Comparison of ENCODE assay signal across 13 cellular contexts in the genomic region with DNA sequence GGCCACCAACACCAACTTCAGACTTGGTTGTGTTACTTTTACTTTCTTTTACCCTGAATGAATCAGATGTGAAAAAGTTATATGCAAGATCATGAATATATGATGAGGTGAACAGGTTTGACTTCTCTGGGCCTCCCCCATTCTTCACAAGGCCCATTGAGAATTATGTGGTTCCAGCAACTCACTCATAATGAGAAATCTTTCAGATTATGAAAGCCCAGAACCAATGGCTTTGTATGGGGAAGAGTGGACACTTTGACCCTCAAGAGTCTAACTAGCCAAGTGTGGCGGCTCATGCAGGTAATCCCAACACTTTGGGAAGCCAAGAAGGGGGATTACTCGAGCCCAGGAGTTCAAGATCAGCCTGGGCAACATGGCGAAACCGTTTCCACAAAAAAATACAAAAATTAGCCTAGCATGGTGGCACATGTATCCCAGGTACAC. TPM values are rescaled to one million over a fixed set of nuclear protein-coding genes. Genes with fewer than 3 reads are reported as not detected.
DNase-seq lines count a peak whose midpoint lies in the region; ATAC-seq and TF ChIP-seq lines count a peak whose summit lies in the region.
"Had no signal": no experiment of that assay in that cellular context is flagged by ENCODE, and none has a peak within 500 bp of the region (broad histone marks: within the 10 kb centered on the region; RNA-seq: fewer than 3 reads in every experiment).

No MANE protein-coding gene starts in this region.

- H3K4me1 ChIP-seq in breast epithelium, result no peaks in the 10 kb centered on the region
- H3K4me1 ChIP-seq: upper lobe of left lung had no signal

- no peak overlapping the region for H3K4me3 ChIP-seq in breast epithelium
- H3K4me3 ChIP-seq: upper lobe of left lung had no signal

- no peaks in the 10 kb centered on the region for H3K36me3 ChIP-seq in breast epithelium

- H3K9me3 Mint-ChIP-seq in activated T-helper 17 cell treated with anti-CD3 and anti-CD28 coated beads, Interleukin-2, amount 50 U/mL, for 72 hours, result no peaks in the 10 kb centered on the region

- H3K4me1 Mint-ChIP-seq in activated T-helper 17 cell treated with anti-CD3 and anti-CD28 coated beads, Interleukin-2, amount 50 U/mL, for 72 hours, result peaks cover 5% of the 10 kb centered on the region

- no peak overlapping the region for H3K4me3 Mint-ChIP-seq in activated T-helper 17 cell treated with anti-CD3 and anti-CD28 coated beads, Interleukin-2, amount 50 U/mL, for 72 hours

- H3K27me3 ChIP-seq in breast epithelium, result no peaks in the 10 kb centered on the region
- H3K27me3 ChIP-seq: upper lobe of left lung had no signal

- peaks cover 63% of the 10 kb centered on the region for H3K36me3 Mint-ChIP-seq in activated T-helper 17 cell treated with anti-CD3 and anti-CD28 coated beads, Interleukin-2, amount 50 U/mL, for 72 hours (ENCODE audit: low read depth)

- H3K27me3 Mint-ChIP-seq in activated T-helper 17 cell treated with anti-CD3 and anti-CD28 coated beads, Interleukin-2, amount 50 U/mL, for 72 hours, result no peaks in the 10 kb centered on the region

- no peak overlapping the region for H3K27ac ChIP-seq in breast epithelium
- H3K27ac ChIP-seq: upper lobe of left lung had no signal

- TF ChIP-seq POLR2A in breast epithelium (IDR thresholded peaks at IDR 0.05), result no peak

- H3K9me3 ChIP-seq in breast epithelium, result no peaks in the 10 kb centered on the region
- H3K9me3 ChIP-seq: upper lobe of left lung had no signal

- intact Hi-C loops in breast epithelium (cut with DNase I; ENCODE audit: low total_unique reads), result no loop called here

- ATAC-seq in GM18498 (IDR thresholded peaks at IDR 0.05; ENCODE audit: unreplicated experiment) (peak; percentile 72), GM19351 (IDR thresholded peaks at IDR 0.05; ENCODE audit: unreplicated experiment) (peak; percentile 78), HG02938 (IDR thresholded peaks at IDR 0.05; ENCODE audit: unreplicated experiment) (peak; percentile 73)
- peak; percentile 97 for ATAC-seq in activated T-helper 17 cell treated with anti-CD3 and anti-CD28 coated beads, Interleukin-2, amount 50 U/mL, for 72 hours (replicated peaks)
- ATAC-seq: HCT116 had no signal

- no peak for DNase-seq in amygdala (lab: John Stamatoyannopoulos, UW)
- no peak for DNase-seq in NCI-H1436 (lab: John Stamatoyannopoulos, UW)
- DNase-seq in breast epithelium (ENCODE audit: low spot score in 2 of 2), result no peak
- DNase-seq in DMS79 (lab: John Stamatoyannopoulos, UW), result no peak
- DNase-seq: cortex of kidney, hypothalamus, NCI-H1417, upper lobe of left lung had no signal

- no peak for TF ChIP-seq CTCF in breast epithelium (IDR thresholded peaks at IDR 0.05)

- no peak overlapping the region for H3K27ac Mint-ChIP-seq in activated T-helper 17 cell treated with anti-CD3 and anti-CD28 coated beads, Interleukin-2, amount 50 U/mL, for 72 hours

RNA-seq across cellular contexts. Expression of a gene that starts 16.1 kb away (rescaled TPM):
- 10 to 100 TPM; 45.0 to 52.7 TPM for total RNA-seq in activated T-helper 17 cell treated with anti-CD3 and anti-CD28 coated beads, Interleukin-2, amount 50 U/mL, for 72 hours
- 10 to 100 TPM; 64.6 to 71.2 (median 65.1) TPM for total RNA-seq in breast epithelium

RNA-seq across cellular contexts. Expression of a gene that starts 43.5 kb away (rescaled TPM):
- total RNA-seq in activated T-helper 17 cell treated with anti-CD3 and anti-CD28 coated beads, Interleukin-2, amount 50 U/mL, for 72 hours, result 10 to 100 TPM; 37.2 to 74.0 TPM
- 10 to 100 TPM; 11.0 to 13.8 (median 12.8) TPM for total RNA-seq in breast epithelium
